Comparison of ENCODE assay signal across 8 cellular contexts in the genomic region with DNA sequence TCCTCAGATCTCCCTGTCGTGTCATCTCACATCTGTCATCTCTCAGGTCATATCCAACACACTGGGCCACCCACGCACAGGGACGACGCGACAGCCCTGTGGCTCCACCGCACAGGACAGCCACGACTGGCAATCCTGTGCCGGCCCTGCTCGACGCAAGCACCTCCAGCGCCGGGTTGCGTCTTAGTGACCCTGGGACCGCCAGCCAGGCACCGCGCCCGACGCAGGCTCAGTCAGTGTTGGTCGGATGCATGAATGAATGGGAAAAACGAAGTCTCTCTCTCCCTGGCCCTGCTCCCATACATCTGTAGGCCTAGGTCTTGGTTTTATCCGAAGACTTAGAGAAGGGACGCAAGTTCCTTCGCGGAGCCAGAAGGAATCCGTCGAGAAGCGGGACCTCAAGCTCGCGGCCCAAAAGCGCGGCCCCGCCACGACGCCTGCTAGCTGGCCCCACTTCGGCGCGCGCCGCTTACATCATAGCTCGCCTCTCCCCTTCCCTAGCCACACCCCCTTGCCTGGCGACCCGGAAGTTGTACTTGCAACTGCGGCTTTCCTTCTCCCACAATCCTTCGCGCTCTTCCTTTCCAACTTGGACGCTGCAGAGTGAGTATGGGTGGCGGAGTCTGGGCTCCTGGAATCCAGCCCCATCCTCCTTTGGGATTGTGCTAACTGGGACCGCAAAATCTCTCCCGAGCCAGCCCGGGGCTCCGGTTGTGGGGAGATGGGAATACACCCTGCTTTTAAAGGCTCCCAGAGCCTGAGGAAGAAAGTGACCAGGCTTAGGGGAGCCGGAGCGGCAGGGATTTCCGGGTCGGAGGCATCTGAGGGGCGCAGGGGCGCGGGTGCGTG. TPM values are rescaled to one million over a fixed set of nuclear protein-coding genes. Genes with fewer than 3 reads are reported as not detected.
DNase-seq lines count a peak whose midpoint lies in the region; ATAC-seq and TF ChIP-seq lines count a peak whose summit lies in the region.

TSS of gene RPL31 (plus strand) at position 577 of the 849 bp plus-strand sequence. CDS start 413 bp downstream, outside the sequence.

- no peaks in the 10 kb centered on the region for H3K9me2 ChIP-seq in SU-DHL-6 (replicated peaks; ENCODE audit: insufficient read depth, low read length)

- peak; percentile 95 for TF ChIP-seq POLR2A in GM10847 (IDR thresholded peaks at IDR 0.05; ENCODE audit: extremely low read depth, insufficient read length)

- peak within 1 kb of the TSS; percentile 76 for H3K9ac ChIP-seq in SU-DHL-6 (ENCODE audit: low read length)

- H3K9me3 ChIP-seq in SU-DHL-6 (ENCODE audit: insufficient read depth, low read length) (no peaks in the 10 kb centered on the region), thymus (ENCODE audit: control insufficient read depth) (no peaks in the 10 kb centered on the region)

- no peaks in the 10 kb centered on the region for H3K9me3 Mint-ChIP-seq in activated naive CD8-positive, alpha-beta T cell treated with anti-CD3 and anti-CD28 coated beads, Interleukin-2, amount 10 ng/mL, durations not matched to agents 7 days and 5 days
- peaks cover 3% of the 10 kb centered on the region for H3K9me3 Mint-ChIP-seq in osteocyte (ENCODE audit: unreplicated experiment)

- H4K20me1 ChIP-seq in SU-DHL-6 (ENCODE audit: low read depth, low read length): no peaks in the 10 kb centered on the region; the same call in 1 of the 2 replicates

- WGBS in thymus: 11% methylated on average over 59 of the region's 59 CpGs

- H3K4me1 Mint-ChIP-seq in activated naive CD8-positive, alpha-beta T cell treated with anti-CD3 and anti-CD28 coated beads, Interleukin-2, amount 10 ng/mL, durations not matched to agents 7 days and 5 days: peaks cover 37% of the 10 kb centered on the region
- peaks cover 34% of the 10 kb centered on the region for H3K4me1 Mint-ChIP-seq in osteocyte (ENCODE audit: unreplicated experiment)

- H3K36me3 ChIP-seq in SU-DHL-6 (ENCODE audit: low read length) (peaks cover 36% of the 10 kb centered on the region), thymus (ENCODE audit: control insufficient read depth, insufficient read depth) (peaks cover 30% of the 10 kb centered on the region)

- H3K4me3 Mint-ChIP-seq in activated naive CD8-positive, alpha-beta T cell treated with anti-CD3 and anti-CD28 coated beads, Interleukin-2, amount 10 ng/mL, durations not matched to agents 7 days and 5 days: peak within 1 kb of the TSS; percentile 98
- peak within 1 kb of the TSS; percentile 91 for H3K4me3 Mint-ChIP-seq in osteocyte (ENCODE audit: unreplicated experiment)

- ATAC-seq in HG02678 (IDR thresholded peaks at IDR 0.05; ENCODE audit: unreplicated experiment): peak; percentile 97
- ATAC-seq in activated naive CD8-positive, alpha-beta T cell treated with anti-CD3 and anti-CD28 coated beads, Interleukin-2, amount 10 ng/mL, durations not matched to agents 7 days and 5 days (ENCODE audit: low read depth): peak; percentile 92

- H3K79me2 ChIP-seq in SU-DHL-6 (ENCODE audit: insufficient read depth, low read length): peaks cover 25% of the 10 kb centered on the region

- peak within 1 kb of the TSS; percentile 59 for H3K27ac ChIP-seq in SU-DHL-6 (ENCODE audit: low read depth, low read length)
- peak within 1 kb of the TSS; percentile 86 for H3K27ac ChIP-seq in thymus (ENCODE audit: low read depth)

- DNase-seq in NCI-H128 (lab: John Stamatoyannopoulos, UW; ENCODE audit: unreplicated experiment): peak; percentile 67
- peak; percentile 93 for DNase-seq in activated naive CD8-positive, alpha-beta T cell treated with anti-CD3 and anti-CD28 coated beads, Interleukin-2, amount 10 ng/mL, durations not matched to agents 7 days and 5 days
- DNase-seq in head of caudate nucleus: peak; percentile 92 to 99 (median 97)
- peak; percentile 98 for DNase-seq in osteocyte (ENCODE audit: extremely low spot score, unreplicated experiment)

- H2AFZ ChIP-seq in SU-DHL-6 (ENCODE audit: low read depth, low read length, severe bottlenecking): peak within 1 kb of the TSS; percentile 86

- peaks cover 33% of the 10 kb centered on the region for H3K36me3 Mint-ChIP-seq in activated naive CD8-positive, alpha-beta T cell treated with anti-CD3 and anti-CD28 coated beads, Interleukin-2, amount 10 ng/mL, durations not matched to agents 7 days and 5 days
- H3K36me3 Mint-ChIP-seq in osteocyte (ENCODE audit: unreplicated experiment): peaks cover 32% of the 10 kb centered on the region

- intact Hi-C loops in head of caudate nucleus (cut with DNase I): no loop called here

- H3K4me3 ChIP-seq in SU-DHL-6 (ENCODE audit: insufficient read depth, low read length, poor library complexity, severe bottlenecking) (peak within 1 kb of the TSS; percentile 84), thymus (ENCODE audit: low read length) (peak within 1 kb of the TSS; percentile 80)

- H3F3A ChIP-seq in SU-DHL-6 (ENCODE audit: insufficient read depth): peaks cover 7% of the 10 kb centered on the region

- H3K4me2 ChIP-seq in SU-DHL-6 (ENCODE audit: low read depth, low read length, poor library complexity, severe bottlenecking): peak within 1 kb of the TSS; percentile 61

- H3K4me1 ChIP-seq in thymus (ENCODE audit: control insufficient read depth, insufficient read depth, low read length): peaks cover 4% of the 10 kb centered on the region

- no peaks in the 10 kb centered on the region for H3K27me3 ChIP-seq in SU-DHL-6 (ENCODE audit: low read length)
- H3K27me3 ChIP-seq in thymus (ENCODE audit: control insufficient read depth, insufficient read depth): peaks cover 3% of the 10 kb centered on the region

- no peak for TF ChIP-seq CTCF in SU-DHL-6 (IDR thresholded peaks at IDR 0.05; ENCODE audit: insufficient read depth, low read length, poor library complexity, severe bottlenecking)
- TF ChIP-seq CTCF in osteocyte (IDR thresholded peaks at IDR 0.05): no peak

- peak within 1 kb of the TSS; percentile 97 for H3K27ac Mint-ChIP-seq in activated naive CD8-positive, alpha-beta T cell treated with anti-CD3 and anti-CD28 coated beads, Interleukin-2, amount 10 ng/mL, durations not matched to agents 7 days and 5 days
- peak within 1 kb of the TSS; percentile 97 for H3K27ac Mint-ChIP-seq in osteocyte (ENCODE audit: unreplicated experiment)

- H3K27me3 Mint-ChIP-seq in activated naive CD8-positive, alpha-beta T cell treated with anti-CD3 and anti-CD28 coated beads, Interleukin-2, amount 10 ng/mL, durations not matched to agents 7 days and 5 days: no peaks in the 10 kb centered on the region
- H3K27me3 Mint-ChIP-seq in osteocyte (ENCODE audit: unreplicated experiment): no peaks in the 10 kb centered on the region

- POLR2A ChIA-PET in activated naive CD8-positive, alpha-beta T cell treated with anti-CD3 and anti-CD28 coated beads, Interleukin-2, amount 10 ng/mL, durations not matched to agents 7 days and 5 days (lab: Charles Lee): interaction anchor here (0.6 to 2.3 kb wide), 16 partner anchors 13 to 439 kb away, joined by 3 to 17 read pairs (median 3); partner anchors contain the start of genes CNOT11 and PDCL3

RNA-seq across cellular contexts. Expression of gene RPL31, which starts in this region (rescaled TPM):
- 1,000 to 10,000 TPM; 1,575 to 1,632 TPM for total RNA-seq in activated naive CD8-positive, alpha-beta T cell treated with anti-CD3 and anti-CD28 coated beads, Interleukin-2, amount 10 ng/mL, durations not matched to agents 7 days and 5 days
- 1,335 and 1,348 TPM in 2 replicates for total RNA-seq in osteocyte
- polyA plus RNA-seq in thymus: 8,913 TPM

Comparison
In these comparisons a context has a peak if more than half of its experiments do, and no peak if none do; other contexts are left out.
1. Peak in every context shown above with its lines: DNase-seq, ATAC-seq, H3K4me3 ChIP-seq and H3K27ac ChIP-seq.